9 cellular contexts compared by ENCODE assay signal in genomic region chr7:116930156-116930913, GRCh38. TPM values are rescaled to one million over a fixed set of nuclear protein-coding genes. Genes with fewer than 3 reads are reported as not detected.
DNase-seq lines count a peak whose midpoint lies in the region; ATAC-seq and TF ChIP-seq lines count a peak whose summit lies in the region.
"Had no signal": no experiment of that assay in that cellular context is flagged by ENCODE, and none has a peak within 500 bp of the region (broad histone marks: within the 10 kb centered on the region; RNA-seq: fewer than 3 reads in every experiment).

No MANE protein-coding gene starts in this region.

- TF ChIP-seq CTCF in PC-3 (conservative IDR thresholded peaks at IDR 0.05; ENCODE audit: low read depth, low read length), result peak; percentile 91
- TF ChIP-seq CTCF in fibroblast of lung (conservative IDR thresholded peaks at IDR 0.05 in 1 of 2, IDR thresholded peaks at IDR 0.05 in 1 of 2; ENCODE audit: low read depth in 1 of 2, low read length in 2 of 2), result peak; percentile 88 to 95
- TF ChIP-seq CTCF in nephron progenitor cell (IDR thresholded peaks at IDR 0.05), result peak; percentile 96

- H3K4me2 ChIP-seq in PC-3 (ENCODE audit: low read length) (peak overlapping the region; percentile 75), fibroblast of lung (ENCODE audit: extremely low read depth, insufficient read depth, low read length) (no peak overlapping the region)

- intact Hi-C loops in PC-3 (cut with micrococcal nuclease), result loop anchor here (1.0 to 2.0 kb wide), 4 partner anchors 54 to 456 kb away; no protein-coding TSS in a partner anchor

- H3K9ac ChIP-seq in PC-3 (ENCODE audit: low read length), result no peak overlapping the region
- no peak overlapping the region for H3K9ac ChIP-seq in fibroblast of lung (ENCODE audit: insufficient read depth, low read length)

- peak; percentile 81 for ATAC-seq in GM21576 (IDR thresholded peaks at IDR 0.05; ENCODE audit: unreplicated experiment)
- ATAC-seq in PC-3, result peak; percentile 96
- peak; percentile 93 for ATAC-seq in stimulated activated naive CD8-positive, alpha-beta T cell treated with anti-CD3 and anti-CD28 coated beads, Interleukin-15, Interleukin-2, amounts not matched to agents 100 U/mL and 50 U/mL, for 24 hours

- H3K36me3 ChIP-seq in PC-3 (ENCODE audit: low read depth, low read length), result no peaks in the 10 kb centered on the region
- no peaks in the 10 kb centered on the region for H3K36me3 ChIP-seq in fibroblast of lung (ENCODE audit: control insufficient read depth, insufficient read depth, low read length)

- H4K20me1 ChIP-seq in PC-3 (ENCODE audit: low read length), result no peaks in the 10 kb centered on the region
- no peaks in the 10 kb centered on the region for H4K20me1 ChIP-seq in fibroblast of lung (ENCODE audit: control insufficient read depth, extremely low read depth, insufficient read depth, low read length)

- CTCF ChIA-PET in PC-3 (lab: Charles Lee), result interaction anchor here (0.6 to 1.7 kb wide), 4 partner anchors 23 to 203 kb away, joined by 3 to 8 read pairs (median 4); partner anchors contain the start of gene ST7

- H2AFZ ChIP-seq in PC-3 (ENCODE audit: low read length), result peak overlapping the region; percentile 80
- H2AFZ ChIP-seq in fibroblast of lung (ENCODE audit: low read length), result peak overlapping the region; percentile 6

- in situ Hi-C loops in KBM-7 (cut with MboI; ENCODE audit: low pct_unique_long_range_greater_than_20kb, low sequenced_read_pairs), result loop anchor here (10.0 kb wide), 1 partner anchor 194 kb away; no protein-coding TSS in a partner anchor

- H3K79me2 ChIP-seq in PC-3 (ENCODE audit: low read length) (no peaks in the 10 kb centered on the region), fibroblast of lung (ENCODE audit: control insufficient read depth, insufficient read depth, low read length) (no peaks in the 10 kb centered on the region)

- no peaks in the 10 kb centered on the region for H3K27me3 ChIP-seq in PC-3 (ENCODE audit: low read length)
- no peaks in the 10 kb centered on the region for H3K27me3 ChIP-seq in fibroblast of lung (ENCODE audit: control insufficient read depth, insufficient read depth, low read length)

- no peaks in the 10 kb centered on the region for H3K4me1 Mint-ChIP-seq in nephron progenitor cell

- H3K4me3 ChIP-seq in PC-3 (ENCODE audit: low read length), result peak overlapping the region; percentile 40; the same call in 1 of the 2 replicates
- H3K4me3 ChIP-seq in fibroblast of lung (replicated peaks in 1 of 4; ENCODE audit: control extremely low read depth in 1 of 4, insufficient read depth in 1 of 4, low read depth in 3 of 4, low read length in 4 of 4), result no peak overlapping the region

- H3K4me1 ChIP-seq in PC-3 (ENCODE audit: insufficient read depth, low read length), result peaks cover 7% of the 10 kb centered on the region; the same call in 1 of the 2 replicates
- no peaks in the 10 kb centered on the region for H3K4me1 ChIP-seq in fibroblast of lung (ENCODE audit: control insufficient read depth, extremely low read depth, insufficient read depth, low read length)

- no peaks in the 10 kb centered on the region for H3K9me3 ChIP-seq in PC-3 (ENCODE audit: low read length)
- no peaks in the 10 kb centered on the region for H3K9me3 ChIP-seq in fibroblast of lung (ENCODE audit: control insufficient read depth, insufficient read depth, low read depth, low read length)

- no peaks in the 10 kb centered on the region for H3F3A ChIP-seq in PC-3 (ENCODE audit: low read length, unreplicated experiment)

- DNase-seq in DMS153 treated with DMSO at 0.1 percent for 48 hours (lab: John Stamatoyannopoulos, UW; ENCODE audit: unreplicated experiment) (peak; percentile 81), KBM-7 (peak; percentile 76), PC-3 (peak; percentile 91), fibroblast of lung (ENCODE audit: low read depth in 2 of 2) (peak; percentile 59 to 76), nephron progenitor cell (peak; percentile 89)
- peak; percentile 78 for DNase-seq in activated T-cell treated with anti-CD3 and anti-CD28 coated beads, Interleukin-2, amount 50 U/mL, for 1 hour
- DNase-seq in stimulated activated naive CD8-positive, alpha-beta T cell treated with anti-CD3 and anti-CD28 coated beads, Interleukin-15, Interleukin-2, amounts not matched to agents 100 U/mL and 50 U/mL, for 24 hours, result peak; percentile 79

- H3K4me3 Mint-ChIP-seq in nephron progenitor cell, result no peak overlapping the region

- H3K27ac ChIP-seq in PC-3 (ENCODE audit: low read length), result no peak overlapping the region
- H3K27ac ChIP-seq in fibroblast of lung (ENCODE audit: insufficient read depth, low read length), result no peak overlapping the region
- H3K27ac ChIP-seq: epithelial cell of prostate had no signal

- peaks cover 27% of the 10 kb centered on the region for H3K27me3 Mint-ChIP-seq in nephron progenitor cell (ENCODE audit: low read depth, poor library complexity)

- no peak overlapping the region for H3K27ac Mint-ChIP-seq in nephron progenitor cell

- POLR2A ChIA-PET in PC-3 (lab: Charles Lee; ENCODE audit: unreplicated experiment), result interaction anchor here (0.5 to 0.6 kb wide), 2 partner anchors 27 to 79 kb away, joined by 3 to 4 read pairs; no protein-coding TSS in a partner anchor

- BruUV-seq in PC-3 (replicated peaks; lab: Mats Ljungman, UMichigan), result no TSS peak

- H3K36me3 Mint-ChIP-seq in nephron progenitor cell (ENCODE audit: low read depth), result no peaks in the 10 kb centered on the region

- H3K9me2 ChIP-seq in PC-3 (replicated peaks; ENCODE audit: low read length), result no peaks in the 10 kb centered on the region

- no peaks in the 10 kb centered on the region for H3K9me3 Mint-ChIP-seq in nephron progenitor cell

RNA-seq across cellular contexts. Expression of gene ST7, which starts 23.0 kb away (rescaled TPM):
- total RNA-seq in PC-3 (2014; rRNA removed) (13.1 and 19.7 TPM in 2 replicates), fibroblast of lung (17.5 and 20.0 TPM in 2 replicates)
- 25.3 and 28.6 TPM in 2 replicates for polyA plus RNA-seq in fibroblast of lung
- 16.7 and 17.3 TPM in 2 replicates for polyA plus RNA-seq in fibroblast of lung (2012)
- 5.9 and 13.9 TPM in 2 replicates for polyA minus RNA-seq in fibroblast of lung (ENCODE audit: low replicate concordance)
